In genomic region chr3:72999971-73000370, GRCh38 we compare ENCODE assay signal across 11 cellular contexts. TPM values are rescaled to one million over a fixed set of nuclear protein-coding genes. Genes with fewer than 3 reads are reported as not detected.
DNase-seq lines count a peak whose midpoint lies in the region; ATAC-seq, FAIRE-seq and TF ChIP-seq lines count a peak whose summit lies in the region.
"Had no signal": no experiment of that assay in that cellular context is flagged by ENCODE, and none has a peak within 500 bp of the region (broad histone marks: within the 10 kb centered on the region; RNA-seq: fewer than 3 reads in every experiment).

No MANE protein-coding gene starts in this region.

- ATAC-seq in psoas muscle, result no peak
- no peak for ATAC-seq in GM19463 (IDR thresholded peaks at IDR 0.05; ENCODE audit: unreplicated experiment)
- ATAC-seq in HG03439 (IDR thresholded peaks at IDR 0.05; ENCODE audit: unreplicated experiment), result no peak

- H3K4me1 Mint-ChIP-seq in activated T-cell treated with anti-CD3 and anti-CD28 coated beads, Interleukin-2, amount 50 U/mL, for 24 hours (ENCODE audit: low read depth), result peaks cover 70% of the 10 kb centered on the region

- BruUV-seq in PC-9 (replicated peaks; lab: Mats Ljungman, UMichigan), result no TSS peak

- no peaks in the 10 kb centered on the region for H3F3A ChIP-seq in PC-9 (ENCODE audit: insufficient read depth, low read depth)

- H3K27me3 ChIP-seq in PC-9 (ENCODE audit: insufficient read depth, low read depth), result no peaks in the 10 kb centered on the region
- H3K27me3 ChIP-seq in endocrine pancreas (ENCODE audit: control insufficient read depth, insufficient read depth, low read length), result no peaks in the 10 kb centered on the region
- no peaks in the 10 kb centered on the region for H3K27me3 ChIP-seq in psoas muscle (ENCODE audit: insufficient read depth in 3 of 3, low read length in 2 of 3)

- H3K27ac Mint-ChIP-seq in activated T-cell treated with anti-CD3 and anti-CD28 coated beads, Interleukin-2, amount 50 U/mL, for 24 hours, result peak overlapping the region; percentile 97

- peaks cover 76% of the 10 kb centered on the region for H3K36me3 Mint-ChIP-seq in activated T-cell treated with anti-CD3 and anti-CD28 coated beads, Interleukin-2, amount 50 U/mL, for 24 hours (ENCODE audit: low read depth)

- intact Hi-C loops in PC-9 (cut with micrococcal nuclease; ENCODE audit: unreplicated experiment), result loop anchor here (5.0 kb wide), 1 partner anchor 57 kb away; no protein-coding TSS in a partner anchor
- intact Hi-C loops in psoas muscle (cut with DNase I), result loop anchor here (5.0 to 10.0 kb wide), 6 partner anchors 42 to 155 kb away; partner anchors contain the start of gene SHQ1 (in 1 of the 2)
- intact Hi-C loops in kidney (cut with DNase I), result no loop called here

- peaks cover 19% of the 10 kb centered on the region for H3K36me3 ChIP-seq in PC-9 (ENCODE audit: low read depth)
- no peaks in the 10 kb centered on the region for H3K36me3 ChIP-seq in endocrine pancreas (ENCODE audit: control insufficient read depth, insufficient read depth, low read length)
- H3K36me3 ChIP-seq in psoas muscle (ENCODE audit: insufficient read depth in 1 of 2, low read depth in 1 of 2), result peaks cover 0 to 35% of the 10 kb centered on the region in 2 donors
- no peaks in the 10 kb centered on the region for H3K36me3 ChIP-seq in kidney (ENCODE audit: control insufficient read depth in 1 of 2, insufficient read depth in 2 of 2, low read length in 2 of 2)

- TF ChIP-seq CTCF in PC-9 (conservative IDR thresholded peaks at IDR 0.05), result no peak
- no peak for TF ChIP-seq CTCF in psoas muscle (IDR thresholded peaks at IDR 0.05)
- no peak for TF ChIP-seq CTCF in kidney (IDR thresholded peaks at IDR 0.05; ENCODE audit: borderline replicate concordance, extremely low read depth, insufficient read depth)

- no peaks in the 10 kb centered on the region for H3K27me3 Mint-ChIP-seq in activated T-cell treated with anti-CD3 and anti-CD28 coated beads, Interleukin-2, amount 50 U/mL, for 24 hours

- peak overlapping the region; percentile 78 for H3K4me2 ChIP-seq in PC-9

- H3K27ac ChIP-seq in PC-9, result no peak overlapping the region
- H3K27ac ChIP-seq in psoas muscle, result no peak overlapping the region
- H3K27ac ChIP-seq in kidney (ENCODE audit: low read depth in 2 of 2, low read length in 2 of 2), result no peak overlapping the region

- no peaks in the 10 kb centered on the region for H3K9me3 Mint-ChIP-seq in activated T-cell treated with anti-CD3 and anti-CD28 coated beads, Interleukin-2, amount 50 U/mL, for 24 hours

- no peak overlapping the region for H2AFZ ChIP-seq in PC-9

- peaks cover 52% of the 10 kb centered on the region for H4K20me1 ChIP-seq in PC-9 (ENCODE audit: insufficient read depth)

- H3K79me2 ChIP-seq in PC-9 (ENCODE audit: low read depth), result peaks cover 77% of the 10 kb centered on the region

- CTCF ChIA-PET in PC-9 (lab: Charles Lee), result no interaction called here

- 59 to 73% (median 66%) methylated on average over 2 of the region's 2 CpGs for WGBS in psoas muscle, 3 donors

- peak overlapping the region; percentile 88 for H3K4me3 Mint-ChIP-seq in activated T-cell treated with anti-CD3 and anti-CD28 coated beads, Interleukin-2, amount 50 U/mL, for 24 hours

- POLR2A ChIA-PET in PC-9 (lab: Charles Lee; ENCODE audit: unreplicated experiment), result interaction anchor here (0.5 kb wide), 1 partner anchor 45 kb away, joined by 3 read pairs; no protein-coding TSS in a partner anchor

- peaks cover 21% of the 10 kb centered on the region for H3K4me1 ChIP-seq in PC-9 (replicated peaks; ENCODE audit: insufficient read depth)
- H3K4me1 ChIP-seq in endocrine pancreas (ENCODE audit: control insufficient read depth, insufficient read depth, low read length), result peaks cover 22% of the 10 kb centered on the region
- H3K4me1 ChIP-seq in psoas muscle, result peaks cover 47% of the 10 kb centered on the region
- H3K4me1 ChIP-seq in kidney (ENCODE audit: control insufficient read depth in 1 of 2, insufficient read depth in 1 of 2, low read depth in 1 of 2, low read length in 2 of 2), result peaks cover 4 to 14% of the 10 kb centered on the region in 2 donors

- no peaks in the 10 kb centered on the region for H3K9me2 ChIP-seq in PC-9 (ENCODE audit: insufficient read depth)

- H3K4me3 ChIP-seq in PC-9, result peak overlapping the region; percentile 65; the same call in 1 of the 2 replicates
- peak overlapping the region; percentile 97 for H3K4me3 ChIP-seq in endocrine pancreas (ENCODE audit: control insufficient read depth, insufficient read depth, low read length)
- H3K4me3 ChIP-seq in psoas muscle, result peak overlapping the region; percentile 89
- H3K4me3 ChIP-seq in kidney (ENCODE audit: low read length in 2 of 2), result peak overlapping the region in 1 of 2 donors; percentile 50

- no peak for DNase-seq in activated T-cell treated with anti-CD3 and anti-CD28 coated beads, Interleukin-2, amount 50 U/mL, for 24 hours
- no peak for DNase-seq in activated T-cell treated with anti-CD3 and anti-CD28 coated beads, Interleukin-2, amount 50 U/mL, for 1 hour
- no peak for DNase-seq in PC-9
- DNase-seq in psoas muscle, result no peak
- no peak for DNase-seq in kidney
- DNase-seq: C1 segment of cervical spinal cord, NCI-H1694 treated with DMSO at 0.1 percent for 48 hours had no signal

- no peaks in the 10 kb centered on the region for H3K9me3 ChIP-seq in PC-9 (ENCODE audit: insufficient read depth, low read depth)
- no peaks in the 10 kb centered on the region for H3K9me3 ChIP-seq in endocrine pancreas (ENCODE audit: control insufficient read depth, low read length)
- H3K9me3 ChIP-seq in psoas muscle, result no peaks in the 10 kb centered on the region
- H3K9me3 ChIP-seq in kidney (ENCODE audit: control insufficient read depth in 1 of 2, low read length in 2 of 2), result no peaks in the 10 kb centered on the region

- FAIRE-seq in kidney (lab: Jason Lieb, UNC), result no peak
- FAIRE-seq: colon had no signal

- H3K9ac ChIP-seq in endocrine pancreas (ENCODE audit: control insufficient read depth, insufficient read depth, low read length) (no peak overlapping the region), kidney (ENCODE audit: low read length in 2 of 2) (no peak overlapping the region)

RNA-seq across cellular contexts. Expression of gene PPP4R2, which starts 3.4 kb away (rescaled TPM):
- 63.2 and 97.4 TPM in 2 replicates for total RNA-seq in PC-9 (2021)
- 10 to 100 TPM; 51.2 to 94.1 (median 62.1) TPM for total RNA-seq in psoas muscle
- polyA plus RNA-seq in psoas muscle, result 10 to 100 TPM; 15.1 to 49.8 (median 20.5) TPM
- total RNA-seq in kidney, result 72.0 TPM
- 14.5 TPM for polyA plus RNA-seq in kidney (ENCODE audit: insufficient read depth, low read depth, low replicate concordance)
